ENCODE assay signal across 1 cellular context in genomic region chr3:170745211-170745718, GRCh38.
A peak's percentile ranks its signal among the peaks of the same experiment; 100 is the strongest.
TF ChIP-seq lines count a peak whose summit lies in the region.

No MANE protein-coding gene starts in this region.

TF ChIP-seq in K562, 482 proteins besides CTCF, POLR2A, EP300 and RAD21 (continued from another document):
- TF ChIP-seq, protein P1, sequence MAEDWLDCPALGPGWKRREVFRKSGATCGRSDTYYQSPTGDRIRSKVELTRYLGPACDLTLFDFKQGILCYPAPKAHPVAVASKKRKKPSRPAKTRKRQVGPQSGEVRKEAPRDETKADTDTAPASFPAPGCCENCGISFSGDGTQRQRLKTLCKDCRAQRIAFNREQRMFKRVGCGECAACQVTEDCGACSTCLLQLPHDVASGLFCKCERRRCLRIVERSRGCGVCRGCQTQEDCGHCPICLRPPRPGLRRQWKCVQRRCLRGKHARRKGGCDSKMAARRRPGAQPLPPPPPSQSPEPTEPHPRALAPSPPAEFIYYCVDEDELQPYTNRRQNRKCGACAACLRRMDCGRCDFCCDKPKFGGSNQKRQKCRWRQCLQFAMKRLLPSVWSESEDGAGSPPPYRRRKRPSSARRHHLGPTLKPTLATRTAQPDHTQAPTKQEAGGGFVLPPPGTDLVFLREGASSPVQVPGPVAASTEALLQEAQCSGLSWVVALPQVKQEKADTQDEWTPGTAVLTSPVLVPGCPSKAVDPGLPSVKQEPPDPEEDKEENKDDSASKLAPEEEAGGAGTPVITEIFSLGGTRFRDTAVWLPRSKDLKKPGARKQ (CRISPR knock-in tag; IDR thresholded peaks at IDR 0.05): no peak
- TF ChIP-seq NFIX (CRISPR knock-in tag; IDR thresholded peaks at IDR 0.05; ENCODE audit: low read depth) (no peak), ZNF354B (CRISPR knock-in tag; IDR thresholded peaks at IDR 0.05) (no peak), SRF (CRISPR knock-in tag; IDR thresholded peaks at IDR 0.05) (no peak), TEAD2 (tag; IDR thresholded peaks at IDR 0.05) (peak; percentile 58; the same call in 1 of the 2 replicates), KLF10 (CRISPR knock-in tag; IDR thresholded peaks at IDR 0.05) (no peak), XRCC5 (IDR thresholded peaks at IDR 0.05; ENCODE audit: low read depth, low read length) (no peak), FOSL1 (tag; conservative IDR thresholded peaks at IDR 0.05) (peak; percentile 53), ZNF133 (CRISPR knock-in tag; IDR thresholded peaks at IDR 0.05) (no peak), ZNF124 (CRISPR knock-in tag; IDR thresholded peaks at IDR 0.05) (no peak), MEIS2 (IDR thresholded peaks at IDR 0.05; ENCODE audit: partially characterized antibody) (peak; percentile 52), NCOA1 (IDR thresholded peaks at IDR 0.05; ENCODE audit: low read depth) (no peak), TRIM24 (IDR thresholded peaks at IDR 0.05) (no peak), BRD9 (IDR thresholded peaks at IDR 0.05; ENCODE audit: low read depth, partially characterized antibody) (no peak), RHOXF2B (CRISPR knock-in tag; conservative IDR thresholded peaks at IDR 0.05) (no peak), RB1 (IDR thresholded peaks at IDR 0.05; ENCODE audit: low read depth) (no peak), MXI1 (IDR thresholded peaks at IDR 0.05; ENCODE audit: low read depth, low read length) (no peak), L3MBTL2 (IDR thresholded peaks at IDR 0.05) (no peak), HBP1 (CRISPR knock-in tag; IDR thresholded peaks at IDR 0.05) (no peak), OTX1 (CRISPR knock-in tag; IDR thresholded peaks at IDR 0.05) (no peak), C11orf30 (IDR thresholded peaks at IDR 0.05; ENCODE audit: low read depth) (peak; percentile 77; the same call in 1 of the 2 replicates), BRD4 (IDR thresholded peaks at IDR 0.05) (no peak), FOS (IDR thresholded peaks at IDR 0.05; ENCODE audit: extremely low read depth, insufficient read length) (no peak)
- TF ChIP-seq, protein P2, sequence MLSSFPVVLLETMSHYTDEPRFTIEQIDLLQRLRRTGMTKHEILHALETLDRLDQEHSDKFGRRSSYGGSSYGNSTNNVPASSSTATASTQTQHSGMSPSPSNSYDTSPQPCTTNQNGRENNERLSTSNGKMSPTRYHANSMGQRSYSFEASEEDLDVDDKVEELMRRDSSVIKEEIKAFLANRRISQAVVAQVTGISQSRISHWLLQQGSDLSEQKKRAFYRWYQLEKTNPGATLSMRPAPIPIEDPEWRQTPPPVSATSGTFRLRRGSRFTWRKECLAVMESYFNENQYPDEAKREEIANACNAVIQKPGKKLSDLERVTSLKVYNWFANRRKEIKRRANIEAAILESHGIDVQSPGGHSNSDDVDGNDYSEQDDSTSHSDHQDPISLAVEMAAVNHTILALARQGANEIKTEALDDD (IDR thresholded peaks at IDR 0.05): no peak
